Comparison of ENCODE assay signal across 23 cellular contexts in genomic region chr4:77805802-77806201, GRCh38. TPM values are rescaled to one million over a fixed set of nuclear protein-coding genes. Genes with fewer than 3 reads are reported as not detected.
DNase-seq lines count a peak whose midpoint lies in the region; ATAC-seq and TF ChIP-seq lines count a peak whose summit lies in the region.
"Had no signal": no experiment of that assay in that cellular context is flagged by ENCODE, and none has a peak within 500 bp of the region (broad histone marks: within the 10 kb centered on the region; RNA-seq: fewer than 3 reads in every experiment).

No MANE protein-coding gene starts in this region.

- no peak for DNase-seq in activated CD4-positive, alpha-beta T cell treated with anti-CD3 and anti-CD28 coated beads, Interleukin-2, amount 10 ng/mL, durations not matched to agents 24 days and 14 days
- no peak for DNase-seq in activated CD4-positive, alpha-beta T cell treated with anti-CD3 and anti-CD28 coated beads for 4 hours
- DNase-seq in activated naive CD8-positive, alpha-beta T cell treated with anti-CD3 and anti-CD28 coated beads, Interleukin-2, amount 10 ng/mL, durations not matched to agents 7 days and 5 days: no peak
- DNase-seq in neural crest cell (ENCODE audit: low read depth, low spot score): no peak
- no peak for DNase-seq in H4 (ENCODE audit: low spot score)
- DNase-seq in foreskin fibroblast: no peak
- DNase-seq: activated CD4-positive, alpha-beta T cell treated with anti-CD3 and anti-CD28 coated beads, Interleukin-2, amount 50 U/mL, for 4 hours; activated naive CD4-positive, alpha-beta T cell treated with anti-CD3 and anti-CD28 coated beads, Interleukin-2, amount 10 ng/mL, durations not matched to agents 7 days and 5 days; BE2C; DND-41; dorsolateral prefrontal cortex; kidney; NCI-H1092 treated with DMSO at 0.1 percent for 48 hours; NCI-H2029; NCI-H526 treated with DMSO at 0.1 percent for 48 hours; SJCRH30; T-helper 1 cell had no signal

- H3K4me3 ChIP-seq in foreskin fibroblast (ENCODE audit: low read depth in 1 of 2, low read length in 2 of 2): no peak overlapping the region
- H3K4me3 ChIP-seq: dorsolateral prefrontal cortex, HAP-1, lung, prostate gland, SJCRH30 had no signal

- TF ChIP-seq CTCF in neural crest cell (conservative IDR thresholded peaks at IDR 0.05) (no peak), foreskin fibroblast (IDR thresholded peaks at IDR 0.05; ENCODE audit: low read depth, low read length) (no peak)

- peaks cover 45% of the 10 kb centered on the region for H3K4me1 Mint-ChIP-seq in activated CD4-positive, alpha-beta T cell treated with anti-CD3 and anti-CD28 coated beads, Interleukin-2, amount 10 ng/mL, durations not matched to agents 24 days and 14 days
- peaks cover 38 to 53% (median 42%) of the 10 kb centered on the region in 3 donors for H3K4me1 Mint-ChIP-seq in IgD-negative memory B cell
- H3K4me1 Mint-ChIP-seq in activated naive CD8-positive, alpha-beta T cell treated with anti-CD3 and anti-CD28 coated beads, Interleukin-2, amount 10 ng/mL, durations not matched to agents 7 days and 5 days: peaks cover 46% of the 10 kb centered on the region
- H3K4me1 Mint-ChIP-seq in neural crest cell: peaks cover 11% of the 10 kb centered on the region

- H3K4me3 Mint-ChIP-seq in activated CD4-positive, alpha-beta T cell treated with anti-CD3 and anti-CD28 coated beads, Interleukin-2, amount 10 ng/mL, durations not matched to agents 24 days and 14 days: no peak overlapping the region
- H3K4me3 Mint-ChIP-seq in IgD-negative memory B cell: peak overlapping the region in 1 of 4 donors; percentile 74
- H3K4me3 Mint-ChIP-seq in activated naive CD8-positive, alpha-beta T cell treated with anti-CD3 and anti-CD28 coated beads, Interleukin-2, amount 10 ng/mL, durations not matched to agents 7 days and 5 days: peak overlapping the region; percentile 29
- H3K4me3 Mint-ChIP-seq in neural crest cell: no peak overlapping the region
- H3K4me3 Mint-ChIP-seq: activated naive CD4-positive, alpha-beta T cell treated with anti-CD3 and anti-CD28 coated beads, Interleukin-2, amount 10 ng/mL, durations not matched to agents 7 days and 5 days had no signal

- POLR2A ChIA-PET in activated naive CD8-positive, alpha-beta T cell treated with anti-CD3 and anti-CD28 coated beads, Interleukin-2, amount 10 ng/mL, durations not matched to agents 7 days and 5 days (lab: Charles Lee): interaction anchor here (1.4 kb wide), 1 partner anchor 11 kb away, joined by 4 read pairs; no protein-coding TSS in a partner anchor

- peaks cover 22% of the 10 kb centered on the region for H3K36me3 Mint-ChIP-seq in activated CD4-positive, alpha-beta T cell treated with anti-CD3 and anti-CD28 coated beads, Interleukin-2, amount 10 ng/mL, durations not matched to agents 24 days and 14 days (ENCODE audit: low read depth)
- peaks cover 3% of the 10 kb centered on the region for H3K36me3 Mint-ChIP-seq in IgD-negative memory B cell
- H3K36me3 Mint-ChIP-seq in activated naive CD8-positive, alpha-beta T cell treated with anti-CD3 and anti-CD28 coated beads, Interleukin-2, amount 10 ng/mL, durations not matched to agents 7 days and 5 days: peaks cover 24% of the 10 kb centered on the region
- H3K36me3 Mint-ChIP-seq in neural crest cell (ENCODE audit: low read depth): no peaks in the 10 kb centered on the region

- no peaks in the 10 kb centered on the region for H3K9me3 Mint-ChIP-seq in activated CD4-positive, alpha-beta T cell treated with anti-CD3 and anti-CD28 coated beads, Interleukin-2, amount 10 ng/mL, durations not matched to agents 24 days and 14 days
- H3K9me3 Mint-ChIP-seq in IgD-negative memory B cell (no peaks in the 10 kb centered on the region), neural crest cell (no peaks in the 10 kb centered on the region)
- H3K9me3 Mint-ChIP-seq in activated naive CD8-positive, alpha-beta T cell treated with anti-CD3 and anti-CD28 coated beads, Interleukin-2, amount 10 ng/mL, durations not matched to agents 7 days and 5 days: no peaks in the 10 kb centered on the region
- H3K9me3 Mint-ChIP-seq: activated naive CD4-positive, alpha-beta T cell treated with anti-CD3 and anti-CD28 coated beads, Interleukin-2, amount 10 ng/mL, durations not matched to agents 7 days and 5 days had no signal

- no peaks in the 10 kb centered on the region for H3K27me3 Mint-ChIP-seq in activated CD4-positive, alpha-beta T cell treated with anti-CD3 and anti-CD28 coated beads, Interleukin-2, amount 10 ng/mL, durations not matched to agents 24 days and 14 days
- no peaks in the 10 kb centered on the region for H3K27me3 Mint-ChIP-seq in IgD-negative memory B cell
- H3K27me3 Mint-ChIP-seq in activated naive CD8-positive, alpha-beta T cell treated with anti-CD3 and anti-CD28 coated beads, Interleukin-2, amount 10 ng/mL, durations not matched to agents 7 days and 5 days: no peaks in the 10 kb centered on the region
- H3K27me3 Mint-ChIP-seq in neural crest cell (ENCODE audit: low read depth): no peaks in the 10 kb centered on the region
- H3K27me3 Mint-ChIP-seq: activated naive CD4-positive, alpha-beta T cell treated with anti-CD3 and anti-CD28 coated beads, Interleukin-2, amount 10 ng/mL, durations not matched to agents 7 days and 5 days had no signal

- H3K27ac Mint-ChIP-seq in activated CD4-positive, alpha-beta T cell treated with anti-CD3 and anti-CD28 coated beads, Interleukin-2, amount 10 ng/mL, durations not matched to agents 24 days and 14 days: peak overlapping the region; percentile 56
- H3K27ac Mint-ChIP-seq in IgD-negative memory B cell (peak overlapping the region in 2 of 3 donors; percentile 59 to 67), neural crest cell (ENCODE audit: unreplicated experiment) (peak overlapping the region; percentile 23)
- no peak overlapping the region for H3K27ac Mint-ChIP-seq in activated naive CD8-positive, alpha-beta T cell treated with anti-CD3 and anti-CD28 coated beads, Interleukin-2, amount 10 ng/mL, durations not matched to agents 7 days and 5 days
- H3K27ac Mint-ChIP-seq: activated naive CD4-positive, alpha-beta T cell treated with anti-CD3 and anti-CD28 coated beads, Interleukin-2, amount 10 ng/mL, durations not matched to agents 7 days and 5 days had no signal

- intact Hi-C loops in activated CD4-positive, alpha-beta T cell treated with anti-CD3 and anti-CD28 coated beads, Interleukin-2, amount 10 ng/mL, durations not matched to agents 24 days and 14 days (cut with micrococcal nuclease): no loop called here

- no peak for ATAC-seq in activated naive CD8-positive, alpha-beta T cell treated with anti-CD3 and anti-CD28 coated beads, Interleukin-2, amount 10 ng/mL, durations not matched to agents 7 days and 5 days (ENCODE audit: low read depth)
- ATAC-seq in GM21737 (IDR thresholded peaks at IDR 0.05; ENCODE audit: unreplicated experiment): no peak
- ATAC-seq: HepG2 had no signal

RNA-seq across cellular contexts. Expression of gene CNOT6L, which starts 13.4 kb away (rescaled TPM):
- total RNA-seq in activated CD4-positive, alpha-beta T cell treated with anti-CD3 and anti-CD28 coated beads, Interleukin-2, amount 10 ng/mL, durations not matched to agents 24 days and 14 days: 105 and 108 TPM in 2 replicates
- polyA plus RNA-seq in IgD-negative memory B cell: 40.1 TPM
- total RNA-seq in activated naive CD8-positive, alpha-beta T cell treated with anti-CD3 and anti-CD28 coated beads, Interleukin-2, amount 10 ng/mL, durations not matched to agents 7 days and 5 days: 100 to 1,000 TPM; 160 to 164 TPM
- total RNA-seq in neural crest cell: 30.2 and 31.3 TPM in 2 replicates
- total RNA-seq in H4 (2014; rRNA removed; shearing (Covaris generic)): 4.3 and 5.6 TPM in 2 replicates

RNA-seq across cellular contexts. Expression of gene MRPL1, which starts 56.8 kb away (rescaled TPM):
- total RNA-seq in activated CD4-positive, alpha-beta T cell treated with anti-CD3 and anti-CD28 coated beads, Interleukin-2, amount 10 ng/mL, durations not matched to agents 24 days and 14 days: 65.0 and 72.7 TPM in 2 replicates
- polyA plus RNA-seq in IgD-negative memory B cell: 30.0 TPM
- total RNA-seq in activated naive CD8-positive, alpha-beta T cell treated with anti-CD3 and anti-CD28 coated beads, Interleukin-2, amount 10 ng/mL, durations not matched to agents 7 days and 5 days: 10 to 100 TPM; 21.4 to 29.6 TPM
- 39.0 and 45.1 TPM in 2 replicates for total RNA-seq in neural crest cell
- 33.2 and 38.5 TPM in 2 replicates for total RNA-seq in H4 (2014; rRNA removed; shearing (Covaris generic))
